1 cellular context compared by ENCODE assay signal in genomic region chr7:157656195-157656769, GRCh38.
TF ChIP-seq lines count a peak whose summit lies in the region.

No MANE protein-coding gene starts in this region.

TF ChIP-seq in H1, 55 proteins besides CTCF, POLR2A, EP300 and RAD21 (continued from another document):
- no peak for TF ChIP-seq RNF2 (IDR thresholded peaks at IDR 0.05; ENCODE audit: borderline replicate concordance, low read depth, low read length, missing control alignments, poor library complexity, severe bottlenecking)
- TF ChIP-seq ATF2 (IDR thresholded peaks at IDR 0.05; ENCODE audit: low read length), result no peak
